14 cellular contexts compared by ENCODE assay signal in the genomic region with DNA sequence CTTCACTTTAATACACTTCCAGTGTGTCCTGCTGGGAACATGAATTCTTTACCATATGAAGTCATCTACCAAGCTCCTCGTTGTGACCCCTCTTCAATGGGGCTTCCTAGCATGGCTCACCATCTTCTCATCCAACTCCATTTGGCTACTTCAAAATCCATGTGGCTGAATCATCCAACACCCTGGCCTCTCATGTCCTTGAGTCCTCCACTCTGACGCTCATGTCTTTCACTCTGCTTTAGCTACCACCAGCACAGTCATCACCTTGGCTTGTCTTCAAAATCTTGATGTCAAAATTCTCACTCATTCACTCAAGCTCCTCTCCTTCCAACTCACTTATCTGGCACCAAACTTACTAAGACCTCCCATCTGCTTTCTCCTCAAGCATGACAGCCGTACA. TPM values are rescaled to one million over a fixed set of nuclear protein-coding genes. Genes with fewer than 3 reads are reported as not detected.
DNase-seq lines count a peak whose midpoint lies in the region; ATAC-seq, FAIRE-seq and TF ChIP-seq lines count a peak whose summit lies in the region.
"Had no signal": no experiment of that assay in that cellular context is flagged by ENCODE, and none has a peak within 500 bp of the region (broad histone marks: within the 10 kb centered on the region; RNA-seq: fewer than 3 reads in every experiment).

No MANE protein-coding gene starts in this region.

- RAD21 ChIA-PET in GM12878 (lab: Charles Lee; ENCODE audit: unreplicated experiment): no interaction called here

- H3F3A ChIP-seq in neural progenitor cell (ENCODE audit: low read depth): no peaks in the 10 kb centered on the region

- H3K4me1 ChIP-seq in GM12878 (ENCODE audit: control insufficient read depth, insufficient read depth, low read length): no peaks in the 10 kb centered on the region
- H3K4me1 ChIP-seq in neural progenitor cell: no peaks in the 10 kb centered on the region
- H3K4me1 ChIP-seq: lower lobe of right lung had no signal

- H3K4me1 Mint-ChIP-seq in neural progenitor cell: no peaks in the 10 kb centered on the region

- H3K27ac ChIP-seq in GM12878 (ENCODE audit: control insufficient read depth, insufficient read depth) (no peak overlapping the region), neural progenitor cell (no peak overlapping the region)
- H3K27ac ChIP-seq: hepatocyte, lower lobe of right lung had no signal

- H3K36me3 Mint-ChIP-seq in neural progenitor cell: peaks cover 57% of the 10 kb centered on the region

- POLR2A ChIA-PET in GM12878 (lab: Charles Lee): no interaction called here

- TF ChIP-seq RAD21 in GM12878 (IDR thresholded peaks at IDR 0.05; ENCODE audit: insufficient read depth, low read depth, low read length): no peak

- no peak for TF ChIP-seq EP300 in GM12878 (IDR thresholded peaks at IDR 0.05; ENCODE audit: borderline replicate concordance in 1 of 2, control insufficient read depth in 1 of 2, low read depth in 2 of 2, low read length in 2 of 2)

- H3K4me3 Mint-ChIP-seq in neural progenitor cell: no peak overlapping the region

- SMC1A ChIA-PET in GM12878 (lab: Charles Lee; ENCODE audit: uncharacterized antibody, unreplicated experiment): interaction anchor here (1.5 kb wide), 1 partner anchor 11 kb away, joined by 4 read pairs; no protein-coding TSS in a partner anchor

- FAIRE-seq in HTR-8/SVneo (lab: Jason Lieb, UNC): peak; percentile 48
- FAIRE-seq in GM12878 (lab: Jason Lieb, UNC): no peak
- FAIRE-seq: TTC549 had no signal

- no peak overlapping the region for H2AFZ ChIP-seq in GM12878 (ENCODE audit: control insufficient read depth, low read depth, low read length)
- H2AFZ ChIP-seq in neural progenitor cell (replicated peaks): no peak overlapping the region
- H2AFZ ChIP-seq: hepatocyte had no signal

- intact Hi-C loops in GM12878 (cut with micrococcal nuclease; ENCODE audit: unreplicated experiment): no loop called here
- intact Hi-C loops in lower leg skin (cut with DNase I; ENCODE audit: low total_unique reads): no loop called here

- H3K9me3 ChIP-seq in GM12878 (replicated peaks; ENCODE audit: control insufficient read depth, insufficient read depth, low read length): no peaks in the 10 kb centered on the region
- H3K9me3 ChIP-seq in neural progenitor cell (ENCODE audit: low read depth): no peaks in the 10 kb centered on the region
- H3K9me3 ChIP-seq: lower lobe of right lung had no signal

- in situ Hi-C loops in GM12878 (cut with MboI): no loop called here

- DNase-seq in AG08395 (ENCODE audit: low spot score): peak; percentile 93
- no peak for DNase-seq in HTR-8/SVneo (ENCODE audit: insufficient read length, low spot score)
- DNase-seq in GM12878 (ENCODE audit: low read depth, low spot score): no peak
- DNase-seq in kidney tubule cell (ENCODE audit: low spot score): peak; percentile 95
- DNase-seq in lower leg skin (ENCODE audit: low spot score in 2 of 2): no peak
- DNase-seq in NCI-H524 treated with DMSO at 0.1 percent for 48 hours (lab: John Stamatoyannopoulos, UW): no peak
- no peak for DNase-seq in neural progenitor cell (ENCODE audit: low spot score)
- DNase-seq: lower lobe of right lung, NCI-H1105 treated with DMSO at 0.1 percent for 48 hours, nucleus accumbens, RPMI8226 had no signal

- TF ChIP-seq CTCF in GM12878 (IDR thresholded peaks at IDR 0.05 in 2 of 3, conservative IDR thresholded peaks at IDR 0.05 in 1 of 3; ENCODE audit: control insufficient read depth in 2 of 3, extremely low read depth in 1 of 3, insufficient read depth in 1 of 3, low read depth in 3 of 3, low read length in 3 of 3) (no peak), lower leg skin (IDR thresholded peaks at IDR 0.05) (no peak), neural progenitor cell (IDR thresholded peaks at IDR 0.05) (no peak)

- H4K20me1 ChIP-seq in GM12878 (ENCODE audit: control insufficient read depth, insufficient read depth) (no peaks in the 10 kb centered on the region), neural progenitor cell (ENCODE audit: low read depth) (no peaks in the 10 kb centered on the region)

- ATAC-seq in GM12878: no peak
- ATAC-seq in GM19467 (IDR thresholded peaks at IDR 0.05; ENCODE audit: unreplicated experiment): no peak
- ATAC-seq: lower lobe of right lung had no signal

- H3K79me2 ChIP-seq in GM12878 (ENCODE audit: control insufficient read depth, insufficient read depth, low read length) (no peaks in the 10 kb centered on the region), neural progenitor cell (ENCODE audit: low read depth) (no peaks in the 10 kb centered on the region)
- H3K79me2 ChIP-seq: hepatocyte had no signal

- no peaks in the 10 kb centered on the region for H3K27me3 ChIP-seq in GM12878 (replicated peaks in 1 of 2; ENCODE audit: control insufficient read depth in 2 of 2, insufficient read depth in 2 of 2, low read length in 1 of 2)
- no peaks in the 10 kb centered on the region for H3K27me3 ChIP-seq in neural progenitor cell
- H3K27me3 ChIP-seq: hepatocyte had no signal

- no peak for TF ChIP-seq POLR2A in GM12878 (IDR thresholded peaks at IDR 0.05; ENCODE audit: low read depth, low read length)
- TF ChIP-seq POLR2A in lower leg skin (IDR thresholded peaks at IDR 0.05): no peak

- 100% methylated on average over 3 of the region's 3 CpGs for WGBS in GM12878 (ENCODE audit: insufficient coverage, insufficient replicate concordance, low lambda C conversion rate, missing lambda C conversion rate)
- 96 to 98% methylated on average over 3 of the region's 3 CpGs for WGBS in lower leg skin, 2 donors

- no TSS peak for BruUV-seq in GM12878 (replicated peaks; lab: Mats Ljungman, UMichigan)

- H3K4me3 ChIP-seq in GM12878 (no peak overlapping the region), lower leg skin (ENCODE audit: low read depth, poor library complexity, severe bottlenecking) (no peak overlapping the region), neural progenitor cell (no peak overlapping the region)
- H3K4me3 ChIP-seq: hepatocyte, lower lobe of right lung had no signal

- no peak overlapping the region for H3K9ac ChIP-seq in GM12878 (ENCODE audit: control insufficient read depth, insufficient read depth, low read length)
- H3K9ac ChIP-seq in neural progenitor cell: no peak overlapping the region

- no peak overlapping the region for H3K4me2 ChIP-seq in GM12878 (ENCODE audit: control insufficient read depth, insufficient read depth)
- H3K4me2 ChIP-seq in neural progenitor cell: no peak overlapping the region
- H3K4me2 ChIP-seq: hepatocyte had no signal

- H3K27me3 Mint-ChIP-seq in neural progenitor cell (ENCODE audit: insufficient read depth, low read depth): no peaks in the 10 kb centered on the region

- CTCF ChIA-PET in GM12878 (lab: Yijun Ruan, JAX): interaction anchor here (1.7 kb wide), 1 partner anchor 15 kb away, joined by 3 read pairs; no protein-coding TSS in a partner anchor

- H3K9me3 Mint-ChIP-seq in neural progenitor cell: peaks cover 17% of the 10 kb centered on the region

- H3K36me3 ChIP-seq in GM12878 (ENCODE audit: control insufficient read depth in 2 of 2, insufficient read depth in 2 of 2, low read length in 1 of 2) (peaks cover 6 to 15% of the 10 kb centered on the region in 2 experiments), neural progenitor cell (peaks cover 4% of the 10 kb centered on the region)

- H3K27ac Mint-ChIP-seq in neural progenitor cell: no peak overlapping the region

TF ChIP-seq in GM12878, 131 proteins besides CTCF, POLR2A, EP300 and RAD21:
- TF ChIP-seq, protein P1, sequence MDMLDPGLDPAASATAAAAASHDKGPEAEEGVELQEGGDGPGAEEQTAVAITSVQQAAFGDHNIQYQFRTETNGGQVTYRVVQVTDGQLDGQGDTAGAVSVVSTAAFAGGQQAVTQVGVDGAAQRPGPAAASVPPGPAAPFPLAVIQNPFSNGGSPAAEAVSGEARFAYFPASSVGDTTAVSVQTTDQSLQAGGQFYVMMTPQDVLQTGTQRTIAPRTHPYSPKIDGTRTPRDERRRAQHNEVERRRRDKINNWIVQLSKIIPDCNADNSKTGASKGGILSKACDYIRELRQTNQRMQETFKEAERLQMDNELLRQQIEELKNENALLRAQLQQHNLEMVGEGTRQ (IDR thresholded peaks at IDR 0.05; ENCODE audit: borderline replicate concordance, low read depth, low read length): no peak
- TF ChIP-seq FOXK2 (IDR thresholded peaks at IDR 0.05): 0 out of 2 replicates have a peak, but pooled peaks have one; percentile 10

RNA-seq across cellular contexts. Expression of a gene that starts 35.8 kb away (rescaled TPM):
- 87.4 and 111 TPM in 2 replicates for total RNA-seq in GM12878 (2013; cell fraction: nucleolus; rRNA removed)
- total RNA-seq in GM12878 (2014; rRNA removed) (67.6 and 86.9 TPM in 2 replicates), GM12878 (2014; rRNA removed; fragmentation: Illumina TruSeq; extraction: Trizol) (42.2 and 42.9 TPM in 2 replicates), GM12878 (2021) (56.2 and 63.7 TPM in 2 replicates), lower leg skin (100 to 1,000 TPM in 3 of 4 donors, 10 to 100 TPM in 1; 77.3 to 149 (median 124) TPM), neural progenitor cell (ENCODE audit: low replicate concordance) (38.7 and 51.3 TPM in 2 replicates)
- polyA plus RNA-seq in GM12878 (2011; ENCODE audit: low read depth): 35.5 TPM
- polyA plus RNA-seq in GM12878 (2011; rRNA removed) (13.4 and 34.0 TPM in 2 replicates), GM12878 (2014; fragmentation: Illumina TruSeq; extraction: Trizol) (22.6 and 23.1 TPM in 2 replicates), GM12878 (2014; fragmentation: Nextera tagmentation; extraction: Ambion mirVana) (10 to 100 TPM; 11.8 to 13.8 TPM), GM12878 (2014; rRNA removed) (30.1 and 33.2 TPM in 2 replicates), GM12878 (2016; fragmentation: Nextera tagmentation; extraction: Ambion mirVana) (10 to 100 TPM in 1 of 2 experiments, 1 to 10 TPM in 1; 8.2 to 10.0 TPM)
- polyA plus RNA-seq in GM12878 (2011; cell fraction: cytosol; rRNA removed): 35.4 and 39.0 TPM in 2 replicates
- polyA plus RNA-seq in GM12878 (2011; cell fraction: nucleus; rRNA removed): 36.0 and 41.7 TPM in 2 replicates
- polyA plus RNA-seq in GM12878 (2012): 56.2 and 58.8 TPM in 2 replicates
- 122 and 134 TPM in 2 replicates for polyA minus RNA-seq in GM12878 (2011; rRNA and poly(A)+ RNA removed)
- polyA minus RNA-seq in GM12878 (2011; cell fraction: cytosol; rRNA and poly(A)+ RNA removed): 56.4 and 58.7 TPM in 2 replicates
- polyA minus RNA-seq in GM12878 (2011; cell fraction: nucleus; rRNA and poly(A)+ RNA removed): 42.3 and 71.1 TPM in 2 replicates

Comparison
In these comparisons a context has a peak if more than half of its experiments do, and no peak if none do; other contexts are left out.
1. DNase-seq: peak in AG08395 (single experiment) and kidney tubule cell (single experiment); none in HTR-8/SVneo (single experiment), GM12878 (single experiment), lower leg skin (0 of 2), NCI-H524 treated with DMSO at 0.1 percent for 48 hours (single experiment) and neural progenitor cell (single experiment).